ENCODE assay signal across 17 cellular contexts in the genomic region with DNA sequence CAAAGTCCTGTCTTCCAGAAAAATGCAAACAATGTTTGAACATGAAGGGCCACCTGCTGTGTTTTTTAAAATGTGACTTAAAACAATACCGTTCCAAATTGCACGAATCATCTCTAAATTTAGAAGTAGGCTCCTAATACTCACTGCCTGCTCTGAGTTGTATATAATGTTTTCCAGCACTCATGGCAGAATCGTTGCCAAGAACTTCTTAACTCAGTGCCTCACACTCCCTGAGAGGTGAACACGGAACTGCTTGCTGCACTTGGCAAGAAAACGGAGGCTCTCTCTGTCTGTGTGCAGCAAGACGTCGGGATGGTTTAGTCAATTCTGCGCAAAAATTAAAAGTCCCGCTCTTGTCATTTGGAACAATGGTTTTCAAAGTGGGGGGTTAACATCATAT.
DNase-seq lines count a peak whose midpoint lies in the region; ATAC-seq, FAIRE-seq and TF ChIP-seq lines count a peak whose summit lies in the region.
"Had no signal": no experiment of that assay in that cellular context is flagged by ENCODE, and none has a peak within 500 bp of the region (broad histone marks: within the 10 kb centered on the region; RNA-seq: fewer than 3 reads in every experiment).

No MANE protein-coding gene starts in this region.

- H3K9me3 ChIP-seq in astrocyte (ENCODE audit: insufficient read depth, low read depth, low read length) (no peaks in the 10 kb centered on the region), thyroid gland (no peaks in the 10 kb centered on the region)
- H3K9me3 ChIP-seq: SJCRH30 had no signal

- H3K4me3 ChIP-seq in astrocyte (ENCODE audit: insufficient read depth, low read depth, low read length), result no peak overlapping the region
- H3K4me3 ChIP-seq in thyroid gland (replicated peaks in 1 of 3), result no peak overlapping the region
- H3K4me3 ChIP-seq: K562, SJCRH30 had no signal

- no peak overlapping the region for H3K4me2 ChIP-seq in astrocyte (ENCODE audit: low read length)

- no peak for TF ChIP-seq CTCF in astrocyte (IDR thresholded peaks at IDR 0.05; ENCODE audit: insufficient read depth, low read depth, low read length)
- TF ChIP-seq CTCF in thyroid gland (IDR thresholded peaks at IDR 0.05), result no peak

- H3K4me3 Mint-ChIP-seq in astrocyte (ENCODE audit: unreplicated experiment), result no peak overlapping the region
- no peak overlapping the region for H3K4me3 Mint-ChIP-seq in activated T-helper 17 cell treated with anti-CD3 and anti-CD28 coated beads, Interleukin-2, amount 50 U/mL, for 72 hours

- no peaks in the 10 kb centered on the region for H3K27me3 ChIP-seq in astrocyte (ENCODE audit: insufficient read depth, low read length)
- H3K27me3 ChIP-seq in thyroid gland, result no peaks in the 10 kb centered on the region
- H3K27me3 ChIP-seq: SJCRH30 had no signal

- no peaks in the 10 kb centered on the region for H3K36me3 Mint-ChIP-seq in astrocyte (ENCODE audit: low read depth, unreplicated experiment)
- H3K36me3 Mint-ChIP-seq in activated T-helper 17 cell treated with anti-CD3 and anti-CD28 coated beads, Interleukin-2, amount 50 U/mL, for 72 hours (ENCODE audit: low read depth), result no peaks in the 10 kb centered on the region

- no peak for TF ChIP-seq POLR2A in thyroid gland (IDR thresholded peaks at IDR 0.05)

- no peak for FAIRE-seq in astrocyte (lab: Jason Lieb, UNC)
- FAIRE-seq: K562, RCC 7860 had no signal

- H3K4me1 Mint-ChIP-seq in astrocyte (ENCODE audit: low read depth, unreplicated experiment), result no peaks in the 10 kb centered on the region
- no peaks in the 10 kb centered on the region for H3K4me1 Mint-ChIP-seq in activated T-helper 17 cell treated with anti-CD3 and anti-CD28 coated beads, Interleukin-2, amount 50 U/mL, for 72 hours

- no peak overlapping the region for H3K27ac Mint-ChIP-seq in astrocyte (ENCODE audit: unreplicated experiment)
- no peak overlapping the region for H3K27ac Mint-ChIP-seq in activated T-helper 17 cell treated with anti-CD3 and anti-CD28 coated beads, Interleukin-2, amount 50 U/mL, for 72 hours

- H3K36me3 ChIP-seq in astrocyte (ENCODE audit: insufficient read depth, low read length), result no peaks in the 10 kb centered on the region
- H3K36me3 ChIP-seq in thyroid gland, result no peaks in the 10 kb centered on the region
- H3K36me3 ChIP-seq: SJCRH30 had no signal

- no peaks in the 10 kb centered on the region for H3K79me2 ChIP-seq in astrocyte (ENCODE audit: insufficient read depth, low read length)

- no peak overlapping the region for H2AFZ ChIP-seq in astrocyte (ENCODE audit: low read depth, low read length)

- no peaks in the 10 kb centered on the region for H3K4me1 ChIP-seq in astrocyte (ENCODE audit: insufficient read depth, low read length)
- H3K4me1 ChIP-seq in thyroid gland, result peaks cover 5 to 9% of the 10 kb centered on the region in 2 donors
- H3K4me1 ChIP-seq: SJCRH30 had no signal

- ATAC-seq in left cardiac atrium, result peak; percentile 47 to 83
- no peak for ATAC-seq in HG03095 (IDR thresholded peaks at IDR 0.05; ENCODE audit: unreplicated experiment)
- no peak for ATAC-seq in activated T-helper 17 cell treated with anti-CD3 and anti-CD28 coated beads, Interleukin-2, amount 50 U/mL, for 72 hours (replicated peaks)
- ATAC-seq: K562 had no signal

- DNase-seq in GM03348 (ENCODE audit: low spot score) (peak; percentile 18), astrocyte (ENCODE audit: low read depth) (peak; percentile 27), left cardiac atrium (no peak), thyroid gland (peak; percentile 60 to 71), NCI-H510A (lab: John Stamatoyannopoulos, UW) (no peak)
- DNase-seq: EL, H7, NCI-H1092, NCI-H187 treated with DMSO at 0.1 percent for 48 hours, NCI-H2171, NCI-H446 treated with DMSO at 0.1 percent for 48 hours, SJCRH30 had no signal

- intact Hi-C loops in left cardiac atrium (cut with DNase I), result no loop called here
- intact Hi-C loops in thyroid gland (cut with DNase I), result no loop called here

- peaks cover 8% of the 10 kb centered on the region for H3K9me3 Mint-ChIP-seq in astrocyte (ENCODE audit: unreplicated experiment)
- H3K9me3 Mint-ChIP-seq in activated T-helper 17 cell treated with anti-CD3 and anti-CD28 coated beads, Interleukin-2, amount 50 U/mL, for 72 hours, result peaks cover 17% of the 10 kb centered on the region

- H3K27ac ChIP-seq in astrocyte (ENCODE audit: low read depth, low read length), result no peak overlapping the region
- no peak overlapping the region for H3K27ac ChIP-seq in thyroid gland
- H3K27ac ChIP-seq: C4-2B, SJCRH30 had no signal

- no peak overlapping the region for H3K9ac ChIP-seq in astrocyte (ENCODE audit: low read length)

- 25 to 30% methylated on average over 9 of the region's 9 CpGs for WGBS in thyroid gland, 2 donors

- H4K20me1 ChIP-seq in astrocyte (ENCODE audit: insufficient read depth, low read length), result no peaks in the 10 kb centered on the region

- no peaks in the 10 kb centered on the region for H3K27me3 Mint-ChIP-seq in astrocyte (ENCODE audit: low read depth, unreplicated experiment)
- H3K27me3 Mint-ChIP-seq in activated T-helper 17 cell treated with anti-CD3 and anti-CD28 coated beads, Interleukin-2, amount 50 U/mL, for 72 hours, result no peaks in the 10 kb centered on the region

Comparison
In these comparisons a context has a peak if more than half of its experiments do, and no peak if none do; other contexts are left out.
1. DNase-seq: peak in GM03348 (single experiment), astrocyte (single experiment) and thyroid gland (2 of 2); none in left cardiac atrium (single experiment) and NCI-H510A (single experiment).
2. ATAC-seq: peak in left cardiac atrium (2 of 2); none in HG03095 (single experiment) and activated T-helper 17 cell treated with anti-CD3 and anti-CD28 coated beads, Interleukin-2, amount 50 U/mL, for 72 hours (single experiment).